ENCODE assay signal across 8 cellular contexts in genomic region chr17:66964083-66964771, GRCh38. TPM values are rescaled to one million over a fixed set of nuclear protein-coding genes. Genes with fewer than 3 reads are reported as not detected.
DNase-seq lines count a peak whose midpoint lies in the region; ATAC-seq and TF ChIP-seq lines count a peak whose summit lies in the region.

Gene CACNG4, plus strand, starts transcription at chr17:66964707. Its CDS starts 205 bp downstream, at chr17:66964912.

- H3K27ac Mint-ChIP-seq in stimulated activated effector memory CD8-positive, alpha-beta T cell treated with anti-CD3 and anti-CD28 coated beads, Interleukin-12 subunit alpha, Interleukin-12 subunit beta, amount 100 ng/mL, for 72 hours: no peak within 1 kb of the TSS

- TF ChIP-seq CTCF in WERI-Rb-1 (IDR thresholded peaks at IDR 0.05; ENCODE audit: low read depth, low read length): no peak

- no peak for ATAC-seq in stimulated activated effector memory CD8-positive, alpha-beta T cell treated with anti-CD3 and anti-CD28 coated beads, Interleukin-12 subunit alpha, Interleukin-12 subunit beta, amount 100 ng/mL, for 72 hours
- ATAC-seq in left colon (no peak), HG03175 (IDR thresholded peaks at IDR 0.05; ENCODE audit: unreplicated experiment) (no peak)

- peaks cover 18% of the 10 kb centered on the region for H3K4me1 Mint-ChIP-seq in stimulated activated effector memory CD8-positive, alpha-beta T cell treated with anti-CD3 and anti-CD28 coated beads, Interleukin-12 subunit alpha, Interleukin-12 subunit beta, amount 100 ng/mL, for 72 hours

- no peaks in the 10 kb centered on the region for H3K36me3 Mint-ChIP-seq in stimulated activated effector memory CD8-positive, alpha-beta T cell treated with anti-CD3 and anti-CD28 coated beads, Interleukin-12 subunit alpha, Interleukin-12 subunit beta, amount 100 ng/mL, for 72 hours

- H3K36me3 ChIP-seq in WERI-Rb-1 (peaks cover 2% of the 10 kb centered on the region; the same call in 1 of the 2 replicates), iPS DF 6.9 (ENCODE audit: control insufficient read depth, insufficient read depth, low read length) (no peaks in the 10 kb centered on the region)

- intact Hi-C loops in left colon (cut with DNase I, micrococcal nuclease): no loop called here

- DNase-seq in NCI-H524 (lab: John Stamatoyannopoulos, UW) (peak; percentile 38 to 53), NCI-H524 treated with DMSO at 0.1 percent for 48 hours (lab: John Stamatoyannopoulos, UW) (no peak), WERI-Rb-1 (peak; percentile 81), iPS DF 6.9 (ENCODE audit: low read depth, low spot score) (no peak), left colon (no peak), globus pallidus (ENCODE audit: low spot score) (no peak)
- DNase-seq in stimulated activated effector memory CD8-positive, alpha-beta T cell treated with anti-CD3 and anti-CD28 coated beads, Interleukin-12 subunit alpha, Interleukin-12 subunit beta, amount 100 ng/mL, for 72 hours (ENCODE audit: low spot score in 2 of 2): no peak

- H3K9me3 ChIP-seq in WERI-Rb-1 (ENCODE audit: severe bottlenecking) (no peaks in the 10 kb centered on the region), iPS DF 6.9 (ENCODE audit: control insufficient read depth, insufficient read depth, low read length) (no peaks in the 10 kb centered on the region)

- H3K27ac ChIP-seq in WERI-Rb-1: peak within 1 kb of the TSS; percentile 32; the same call in 1 of the 2 replicates
- no peak within 1 kb of the TSS for H3K27ac ChIP-seq in iPS DF 6.9 (ENCODE audit: low read length)

- peaks cover 5% of the 10 kb centered on the region for H3K4me1 ChIP-seq in iPS DF 6.9 (ENCODE audit: control insufficient read depth, insufficient read depth, low read length)

- no peaks in the 10 kb centered on the region for H3K9me3 Mint-ChIP-seq in stimulated activated effector memory CD8-positive, alpha-beta T cell treated with anti-CD3 and anti-CD28 coated beads, Interleukin-12 subunit alpha, Interleukin-12 subunit beta, amount 100 ng/mL, for 72 hours

- WGBS in iPS DF 6.9 (ENCODE audit: insufficient coverage, insufficient read length): no CpG with 5 or more reads among the region's 68 CpGs

- peak within 1 kb of the TSS; percentile 75 for H3K4me3 ChIP-seq in WERI-Rb-1 (ENCODE audit: low read depth, low read length)
- H3K4me3 ChIP-seq in iPS DF 6.9 (ENCODE audit: low read length): peak within 1 kb of the TSS; percentile 84; the same call in 1 of the 2 replicates

- peaks cover 6% of the 10 kb centered on the region for H3K27me3 ChIP-seq in WERI-Rb-1 (ENCODE audit: insufficient read depth, low read depth, severe bottlenecking)
- H3K27me3 ChIP-seq in iPS DF 6.9 (ENCODE audit: control insufficient read depth, insufficient read depth, low read length): peaks cover 14% of the 10 kb centered on the region; the same call in 1 of the 2 replicates

- H3K4me3 Mint-ChIP-seq in stimulated activated effector memory CD8-positive, alpha-beta T cell treated with anti-CD3 and anti-CD28 coated beads, Interleukin-12 subunit alpha, Interleukin-12 subunit beta, amount 100 ng/mL, for 72 hours: peak within 1 kb of the TSS; percentile 67

RNA-seq across cellular contexts. Expression of gene CACNG4, which starts in this region (rescaled TPM):
- total RNA-seq in left colon: under 1 TPM; 0.15 to 0.25 TPM

Comparison
In these comparisons a context has a peak if more than half of its experiments do, and no peak if none do; other contexts are left out.
1. DNase-seq: peak in NCI-H524 (2 of 2) and WERI-Rb-1 (single experiment); none in NCI-H524 treated with DMSO at 0.1 percent for 48 hours (single experiment), iPS DF 6.9 (single experiment), stimulated activated effector memory CD8-positive, alpha-beta T cell treated with anti-CD3 and anti-CD28 coated beads, Interleukin-12 subunit alpha, Interleukin-12 subunit beta, amount 100 ng/mL, for 72 hours (0 of 2), left colon (0 of 2) and globus pallidus (single experiment).